2 cellular contexts compared by ENCODE assay signal in genomic region chr2:196587061-196587460, GRCh38.
TF ChIP-seq lines count a peak whose summit lies in the region.

No MANE protein-coding gene starts in this region.

TF ChIP-seq in A549, 52 proteins besides CTCF, POLR2A, EP300 and RAD21:
- no peak for TF ChIP-seq MYC (IDR thresholded peaks at IDR 0.05; ENCODE audit: borderline replicate concordance, low read length)
- 0 out of 2 replicates have a peak, but pooled peaks have one; percentile 4 for TF ChIP-seq JUNB (IDR thresholded peaks at IDR 0.05)
- peak; percentile 2; the same call in 1 of the 2 replicates for TF ChIP-seq FOSL2 (IDR thresholded peaks at IDR 0.05)
- no peak; the same call in 1 of the 2 replicates for TF ChIP-seq FOSL2 (CRISPR knock-in tag; IDR thresholded peaks at IDR 0.05)
- TF ChIP-seq CHD4 (IDR thresholded peaks at IDR 0.05; ENCODE audit: borderline replicate concordance) = no peak

TF ChIP-seq in endothelial cell of umbilical vein, 7 proteins besides CTCF, POLR2A, EP300 and RAD21:
- TF ChIP-seq FOS (IDR thresholded peaks at IDR 0.05; ENCODE audit: borderline replicate concordance, insufficient read depth, low read length) (peak; percentile 1), EZH2 (IDR thresholded peaks at IDR 0.05; ENCODE audit: borderline replicate concordance, low read depth, low read length, severe bottlenecking) (no peak)
